9 cellular contexts compared by ENCODE assay signal in genomic region chr1:230044729-230045128, GRCh38.
"Had no signal": no experiment of that assay in that cellular context is flagged by ENCODE, and none has a peak within 500 bp of the region (broad histone marks: within the 10 kb centered on the region; RNA-seq: fewer than 3 reads in every experiment).

No MANE protein-coding gene starts in this region.

- H3K27ac ChIP-seq: GM23248, KMS-11 had no signal

- ATAC-seq: HCT116 had no signal

- H3K4me1 ChIP-seq: HAP-1 had no signal

- H3K4me3 Mint-ChIP-seq: HFFc6, IgD-negative memory B cell had no signal

- H3K4me3 ChIP-seq: GM23248, HAP-1 had no signal

- H2AFZ ChIP-seq: GM23248 had no signal

- H3K9me3 ChIP-seq: HAP-1 had no signal

- H3K36me3 Mint-ChIP-seq: IgD-negative memory B cell had no signal

- H3K9ac ChIP-seq: GM23248, KMS-11 had no signal

- DNase-seq: GM23248, GOT3, H7, HFFc6, KBM-7 had no signal

- H3K4me1 Mint-ChIP-seq: IgD-negative memory B cell had no signal

- H3K36me3 ChIP-seq: HAP-1 had no signal

- H3K27ac Mint-ChIP-seq: HFFc6, IgD-negative memory B cell had no signal

- H3K4me2 ChIP-seq: KMS-11 had no signal

- H3K9me3 Mint-ChIP-seq: HFFc6 had no signal
